ENCODE assay signal across 8 cellular contexts in genomic region chr3:11154953-11155325, GRCh38. TPM values are rescaled to one million over a fixed set of nuclear protein-coding genes. Genes with fewer than 3 reads are reported as not detected.
DNase-seq lines count a peak whose midpoint lies in the region; ATAC-seq and TF ChIP-seq lines count a peak whose summit lies in the region.

No MANE protein-coding gene starts in this region.

- intact Hi-C loops in A673 (cut with micrococcal nuclease; ENCODE audit: unreplicated experiment), result loop anchor here (1.0 to 5.0 kb wide), 2 partner anchors 180 to 497 kb away; no protein-coding TSS in a partner anchor

- DNase-seq in A673 (ENCODE audit: low spot score) (peak; percentile 38), MG63 (peak; percentile 13), endothelial cell (ENCODE audit: low spot score) (peak; percentile 9), HUDEP-2 (lab: John Stamatoyannopoulos, UW; ENCODE audit: unreplicated experiment in 76 of 76) (no peak), NCI-H510A treated with DMSO at 0.1 percent for 48 hours (lab: John Stamatoyannopoulos, UW) (no peak), immature natural killer cell (no peak)
- DNase-seq in naive thymus-derived CD8-positive, alpha-beta T cell, result no peak

- H3K4me3 ChIP-seq in A673 (ENCODE audit: low read depth, low read length, poor library complexity, severe bottlenecking), result peak overlapping the region; percentile 37
- H3K4me3 ChIP-seq in MG63, result peak overlapping the region; percentile 50

- BruUV-seq in A673 (replicated peaks; lab: Mats Ljungman, UMichigan), result no TSS peak

- H3K9me3 ChIP-seq in A673 (ENCODE audit: low read depth, low read length, poor library complexity, severe bottlenecking), result no peaks in the 10 kb centered on the region
- no peaks in the 10 kb centered on the region for H3K9me3 ChIP-seq in MG63

- POLR2A ChIA-PET in A673 (lab: Charles Lee; ENCODE audit: low non-redundant PET), result no interaction called here
- POLR2A ChIA-PET in naive thymus-derived CD8-positive, alpha-beta T cell (lab: Charles Lee), result no interaction called here

- no peak for ATAC-seq in naive thymus-derived CD8-positive, alpha-beta T cell
- ATAC-seq in HG03354 (IDR thresholded peaks at IDR 0.05; ENCODE audit: poor library complexity, severe bottlenecking, unreplicated experiment), result no peak

- no peak overlapping the region for H3K27ac ChIP-seq in A673 (ENCODE audit: low read depth, low read length, poor library complexity, severe bottlenecking)

- peaks cover 5% of the 10 kb centered on the region for H3K4me1 ChIP-seq in A673 (ENCODE audit: insufficient read depth, low read length, poor library complexity, severe bottlenecking)

- H3K36me3 Mint-ChIP-seq in endothelial cell (ENCODE audit: low read depth, unreplicated experiment) (no peaks in the 10 kb centered on the region), immature natural killer cell (no peaks in the 10 kb centered on the region)
- no peaks in the 10 kb centered on the region for H3K36me3 Mint-ChIP-seq in naive thymus-derived CD8-positive, alpha-beta T cell

- no peaks in the 10 kb centered on the region for H3K36me3 ChIP-seq in A673 (ENCODE audit: insufficient read depth, low read length, poor library complexity, severe bottlenecking)
- H3K36me3 ChIP-seq in MG63, result no peaks in the 10 kb centered on the region

- H3K27me3 ChIP-seq in A673 (replicated peaks; ENCODE audit: insufficient read depth, low read depth, low read length, poor library complexity), result peaks cover 22% of the 10 kb centered on the region
- no peaks in the 10 kb centered on the region for H3K27me3 ChIP-seq in MG63

- H3K4me3 Mint-ChIP-seq in endothelial cell (ENCODE audit: unreplicated experiment) (peak overlapping the region; percentile 34), immature natural killer cell (no peak overlapping the region)
- peak overlapping the region in 7 of 10 donors; percentile 7 to 59 (median 48) for H3K4me3 Mint-ChIP-seq in naive thymus-derived CD8-positive, alpha-beta T cell

- CTCF ChIA-PET in A673 (lab: Charles Lee), result interaction anchor here (1.0 to 1.8 kb wide), 2 partner anchors 84 to 180 kb away, joined by 3 to 18 read pairs; no protein-coding TSS in a partner anchor

- no peak overlapping the region for H3K27ac Mint-ChIP-seq in endothelial cell (ENCODE audit: unreplicated experiment)
- H3K27ac Mint-ChIP-seq in naive thymus-derived CD8-positive, alpha-beta T cell, result no peak overlapping the region
- H3K27ac Mint-ChIP-seq in immature natural killer cell, result no peak overlapping the region

- H3K4me1 Mint-ChIP-seq in endothelial cell (ENCODE audit: unreplicated experiment) (peaks cover 10% of the 10 kb centered on the region), immature natural killer cell (no peaks in the 10 kb centered on the region)
- H3K4me1 Mint-ChIP-seq in naive thymus-derived CD8-positive, alpha-beta T cell, result peaks cover 2 to 16% (median 12%) of the 10 kb centered on the region in 4 donors

- TF ChIP-seq CTCF in A673 (conservative IDR thresholded peaks at IDR 0.05; ENCODE audit: low read depth, low read length) (no peak), endothelial cell (IDR thresholded peaks at IDR 0.05; ENCODE audit: unreplicated experiment) (no peak)

- H3K27me3 Mint-ChIP-seq in endothelial cell (ENCODE audit: unreplicated experiment), result peaks cover 9% of the 10 kb centered on the region
- peaks cover 32 to 59% (median 44%) of the 10 kb centered on the region in 5 donors for H3K27me3 Mint-ChIP-seq in naive thymus-derived CD8-positive, alpha-beta T cell
- H3K27me3 Mint-ChIP-seq in immature natural killer cell (ENCODE audit: low read depth in 3 of 3), result peaks cover 8 to 16% (median 15%) of the 10 kb centered on the region in 3 donors

- H3K9me3 Mint-ChIP-seq in endothelial cell (ENCODE audit: unreplicated experiment) (no peaks in the 10 kb centered on the region), immature natural killer cell (no peaks in the 10 kb centered on the region)
- H3K9me3 Mint-ChIP-seq in naive thymus-derived CD8-positive, alpha-beta T cell, result peaks cover 0 to 1% (median 0%) of the 10 kb centered on the region in 9 donors

RNA-seq across cellular contexts. Expression of gene HRH1, which starts 0.6 kb away (rescaled TPM):
- 0.81 and 0.92 TPM in 2 replicates for total RNA-seq in A673 (2021)
- 5.5 and 6.3 TPM in 2 replicates for total RNA-seq in MG63 (2014; rRNA removed; shearing (Covaris generic); ENCODE audit: low replicate concordance)
- total RNA-seq in endothelial cell (ENCODE audit: unreplicated experiment), result 0.90 TPM
- not detected for total RNA-seq in naive thymus-derived CD8-positive, alpha-beta T cell
- not detected for polyA plus RNA-seq in naive thymus-derived CD8-positive, alpha-beta T cell
- under 1 TPM in 1 of 3 donors, not detected in 2; 0.97 TPM for polyA plus RNA-seq in immature natural killer cell

Comparison
In these comparisons a context has a peak if more than half of its experiments do, and no peak if none do; other contexts are left out.
1. DNase-seq: peak in A673 (single experiment), MG63 (single experiment) and endothelial cell (single experiment); none in naive thymus-derived CD8-positive, alpha-beta T cell (0 of 10), HUDEP-2 (0 of 76), NCI-H510A treated with DMSO at 0.1 percent for 48 hours (single experiment) and immature natural killer cell (0 of 3).
2. H3K4me3 Mint-ChIP-seq: peak in endothelial cell (single experiment) and naive thymus-derived CD8-positive, alpha-beta T cell (7 of 10); none in immature natural killer cell (0 of 5).